Comparison of ENCODE assay signal across 9 cellular contexts in the genomic region with DNA sequence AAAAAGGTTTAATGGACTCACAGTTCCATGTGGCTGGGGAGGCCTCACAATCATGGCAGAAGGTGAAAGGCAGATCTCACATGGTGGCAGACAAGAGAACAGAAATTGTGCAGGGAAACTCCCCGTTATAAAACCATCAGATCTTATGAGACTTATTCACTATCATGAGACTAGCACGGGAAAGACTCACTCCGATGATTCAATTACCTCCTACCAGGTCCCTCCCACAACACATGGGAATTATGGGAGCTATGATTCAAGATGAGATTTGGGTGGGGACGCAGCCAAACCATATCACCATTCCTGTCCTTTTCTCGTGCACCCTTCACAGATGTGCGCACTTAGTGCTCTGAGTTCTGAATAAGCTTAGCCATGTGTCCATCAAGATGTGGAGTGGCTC. TPM values are rescaled to one million over a fixed set of nuclear protein-coding genes. Genes with fewer than 3 reads are reported as not detected.
"Had no signal": no experiment of that assay in that cellular context is flagged by ENCODE, and none has a peak within 500 bp of the region (broad histone marks: within the 10 kb centered on the region; RNA-seq: fewer than 3 reads in every experiment).

No MANE protein-coding gene starts in this region.

RNA-seq across cellular contexts. Expression of a gene that starts 31.1 kb away (rescaled TPM):
- total RNA-seq: activated CD8-positive, alpha-beta T cell treated with anti-CD3 and anti-CD28 coated beads, Interleukin-2, amount 10 ng/mL, durations not matched to agents 7 days and 5 days; cardiac septum; LHCN-M2; M059J; PC-9; Right ventricle myocardium superior; SJCRH30; T-helper 1 cell treated with Interleukin-12 subunit alpha and Interleukin-12 subunit beta and Interleukin-4 antibody, amounts not matched to agents 30 ng/mL and 1 ng/mL, for 36 hours; WTC11 had no signal
